Comparison of ENCODE assay signal across 31 cellular contexts in the genomic region with DNA sequence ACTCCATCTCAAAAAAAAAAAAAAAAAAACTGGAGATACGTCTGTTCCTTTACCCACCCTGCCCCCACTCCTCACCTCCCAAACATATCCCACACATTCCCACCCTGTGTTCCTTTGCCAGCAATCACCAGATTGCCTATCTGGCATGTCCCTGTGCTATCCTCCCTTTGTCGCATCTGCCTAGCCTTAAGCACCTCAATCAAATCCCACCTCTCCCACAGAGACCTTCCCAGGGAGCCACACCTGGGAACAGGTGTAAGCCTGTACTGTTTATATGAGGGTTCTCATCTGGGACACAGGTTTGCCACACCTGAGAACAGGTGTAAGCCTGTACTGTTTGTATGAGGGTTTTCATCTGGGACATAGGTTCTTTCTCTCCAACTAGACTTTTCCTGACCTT. TPM values are rescaled to one million over a fixed set of nuclear protein-coding genes. Genes with fewer than 3 reads are reported as not detected.
"Had no signal": no experiment of that assay in that cellular context is flagged by ENCODE, and none has a peak within 500 bp of the region (broad histone marks: within the 10 kb centered on the region; RNA-seq: fewer than 3 reads in every experiment).

No MANE protein-coding gene starts in this region.

- H3K36me3 Mint-ChIP-seq: activated CD8-positive, alpha-beta memory T cell treated with anti-CD3 and anti-CD28 coated beads, Interleukin-2, amount 10 ng/mL, durations not matched to agents 7 days and 5 days; activated naive CD4-positive, alpha-beta T cell treated with anti-CD3 and anti-CD28 coated beads, Interleukin-2, amount 50 U/mL, for 72 hours; T-cell had no signal

- ATAC-seq: activated CD8-positive, alpha-beta memory T cell treated with anti-CD3 and anti-CD28 coated beads, Interleukin-2, amount 10 ng/mL, durations not matched to agents 7 days and 5 days; activated naive CD4-positive, alpha-beta T cell treated with anti-CD3 and anti-CD28 coated beads, Interleukin-2, amount 50 U/mL, for 72 hours; activated naive CD8-positive, alpha-beta T cell treated with anti-CD3 and anti-CD28 coated beads, Interleukin-2, amount 50 U/mL, for 24 hours; body of pancreas; Panc1; T-cell had no signal

- H3K27ac Mint-ChIP-seq: activated B cell treated with CpG ODN at 0.5 μM for 24 hours; activated CD4-positive, alpha-beta T cell treated with anti-CD3 and anti-CD28 coated beads, Interleukin-2, amount 10 ng/mL, durations not matched to agents 24 days and 14 days; activated CD8-positive, alpha-beta memory T cell treated with anti-CD3 and anti-CD28 coated beads, Interleukin-2, amount 10 ng/mL, durations not matched to agents 7 days and 5 days; activated naive CD4-positive, alpha-beta T cell treated with anti-CD3 and anti-CD28 coated beads, Interleukin-2, amount 50 U/mL, for 72 hours; activated naive CD8-positive, alpha-beta T cell treated with anti-CD3 and anti-CD28 coated beads, Interleukin-2, amount 50 U/mL, for 24 hours; activated T-cell treated with anti-CD3 and anti-CD28 coated beads, Interleukin-2, amount 50 U/mL, for 24 hours; T-cell had no signal

- H3K9me3 Mint-ChIP-seq: activated B cell treated with CpG ODN at 0.5 μM for 24 hours; activated CD4-positive, alpha-beta T cell treated with anti-CD3 and anti-CD28 coated beads, Interleukin-2, amount 10 ng/mL, durations not matched to agents 24 days and 14 days; activated naive CD4-positive, alpha-beta T cell treated with anti-CD3 and anti-CD28 coated beads, Interleukin-2, amount 50 U/mL, for 72 hours; activated naive CD8-positive, alpha-beta T cell treated with anti-CD3 and anti-CD28 coated beads, Interleukin-2, amount 50 U/mL, for 24 hours; activated T-cell treated with anti-CD3 and anti-CD28 coated beads, Interleukin-2, amount 50 U/mL, for 24 hours; T-cell had no signal

- H3K9me3 ChIP-seq: ascending aorta, body of pancreas had no signal

- H3K4me3 ChIP-seq: ascending aorta, body of pancreas had no signal

- H3K27me3 ChIP-seq: ascending aorta, body of pancreas had no signal

- H3K9ac ChIP-seq: KMS-11 had no signal

- H3K4me3 Mint-ChIP-seq: activated B cell treated with CpG ODN at 0.5 μM for 24 hours; activated CD4-positive, alpha-beta T cell treated with anti-CD3 and anti-CD28 coated beads, Interleukin-2, amount 10 ng/mL, durations not matched to agents 24 days and 14 days; activated CD8-positive, alpha-beta memory T cell treated with anti-CD3 and anti-CD28 coated beads, Interleukin-2, amount 10 ng/mL, durations not matched to agents 7 days and 5 days; activated naive CD8-positive, alpha-beta T cell treated with anti-CD3 and anti-CD28 coated beads, Interleukin-2, amount 50 U/mL, for 24 hours; activated T-cell treated with anti-CD3 and anti-CD28 coated beads, Interleukin-2, amount 50 U/mL, for 24 hours; T-cell had no signal

- DNase-seq: activated B cell treated with CpG ODN at 0.5 μM for 24 hours; activated CD4-positive, alpha-beta T cell treated with anti-CD3 and anti-CD28 coated beads for 1 hour; activated CD4-positive, alpha-beta T cell treated with anti-CD3 and anti-CD28 coated beads, Interleukin-2, amount 10 ng/mL, durations not matched to agents 24 days and 14 days; activated CD4-positive, alpha-beta T cell treated with anti-CD3 and anti-CD28 coated beads, Interleukin-2, amount 50 U/mL, for 48 hours; activated CD8-positive, alpha-beta memory T cell treated with anti-CD3 and anti-CD28 coated beads, Interleukin-2, amount 10 ng/mL, durations not matched to agents 7 days and 5 days; activated effector memory CD4-positive, alpha-beta T cell treated with anti-CD3 and anti-CD28 coated beads, Interleukin-2, amount 50 U/mL, for 16 hours; activated naive CD4-positive, alpha-beta T cell treated with Interleukin-2 at 50 U/mL for 16 hours; activated naive CD8-positive, alpha-beta T cell treated with anti-CD3 and anti-CD28 coated beads, Interleukin-2, amount 50 U/mL, for 24 hours; activated T-cell treated with anti-CD3 and anti-CD28 coated beads, Interleukin-2, amount 50 U/mL, for 24 hours; amniotic stem cell; body of pancreas; central memory CD4-positive, alpha-beta T cell; NCI-H1092; NCI-H1417 treated with DMSO at 0.1 percent for 48 hours; NCI-H187; NCI-H2081; NCI-H2227 treated with DMSO at 0.1 percent for 48 hours; NCI-H446 treated with DMSO at 0.1 percent for 48 hours; NCI-H526; NCI-H82; OCI-M1; SIG-M5; T-cell; T-helper 2 cell; T1000 had no signal

- H3K36me3 ChIP-seq: ascending aorta had no signal

- H3K27ac ChIP-seq: ascending aorta, body of pancreas, KMS-11 had no signal

RNA-seq across cellular contexts. Expression of gene WFDC3, which starts 16.8 kb away (rescaled TPM):
- total RNA-seq: activated B cell treated with CpG ODN at 0.5 μM for 24 hours; activated CD4-positive, alpha-beta T cell treated with anti-CD3 and anti-CD28 coated beads, Interleukin-2, amount 10 ng/mL, durations not matched to agents 24 days and 14 days; activated CD8-positive, alpha-beta memory T cell treated with anti-CD3 and anti-CD28 coated beads, Interleukin-2, amount 10 ng/mL, durations not matched to agents 7 days and 5 days; ascending aorta; body of pancreas; bronchial epithelial cell; MCF 10A; T-cell had no signal

RNA-seq across cellular contexts. Expression of gene UBE2C, which starts 37.5 kb away (rescaled TPM):
- total RNA-seq: ascending aorta, body of pancreas had no signal

RNA-seq across cellular contexts. Expression of gene TNNC2, which starts 52.2 kb away (rescaled TPM):
- total RNA-seq: activated B cell treated with CpG ODN at 0.5 μM for 24 hours; activated CD4-positive, alpha-beta T cell treated with anti-CD3 and anti-CD28 coated beads, Interleukin-2, amount 10 ng/mL, durations not matched to agents 24 days and 14 days; activated CD8-positive, alpha-beta memory T cell treated with anti-CD3 and anti-CD28 coated beads, Interleukin-2, amount 10 ng/mL, durations not matched to agents 7 days and 5 days; activated naive CD4-positive, alpha-beta T cell treated with anti-CD3 and anti-CD28 coated beads, Interleukin-2, amount 50 U/mL, for 72 hours; ascending aorta; body of pancreas; bronchial epithelial cell; MCF 10A had no signal

RNA-seq across cellular contexts. Expression of gene SPINT4, which starts 52.8 kb away (rescaled TPM):
- total RNA-seq: activated B cell treated with CpG ODN at 0.5 μM for 24 hours; activated CD4-positive, alpha-beta T cell treated with anti-CD3 and anti-CD28 coated beads, Interleukin-2, amount 10 ng/mL, durations not matched to agents 24 days and 14 days; activated CD8-positive, alpha-beta memory T cell treated with anti-CD3 and anti-CD28 coated beads, Interleukin-2, amount 10 ng/mL, durations not matched to agents 7 days and 5 days; activated naive CD4-positive, alpha-beta T cell treated with anti-CD3 and anti-CD28 coated beads, Interleukin-2, amount 50 U/mL, for 72 hours; ascending aorta; body of pancreas; bronchial epithelial cell; MCF 10A; T-cell had no signal
